Comparison of ENCODE assay signal across 21 cellular contexts in the genomic region with DNA sequence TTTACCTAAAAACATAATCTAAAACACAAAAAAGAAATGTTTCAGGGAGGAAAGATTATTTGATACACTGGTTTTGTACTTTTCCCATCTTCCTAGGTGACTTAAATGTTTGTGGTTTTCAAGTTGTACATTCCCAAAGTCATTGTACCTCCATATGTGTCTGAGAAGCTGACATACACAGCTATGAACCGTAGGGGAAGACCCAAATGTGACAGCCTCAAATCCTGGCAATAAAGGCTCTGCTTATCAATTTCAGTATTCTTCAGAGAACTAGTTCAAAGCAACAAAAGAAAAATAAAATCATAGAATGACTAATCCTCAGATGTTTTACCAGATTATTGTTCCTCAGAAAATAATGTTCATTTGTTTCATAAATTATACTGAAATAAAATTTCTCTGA. TPM values are rescaled to one million over a fixed set of nuclear protein-coding genes. Genes with fewer than 3 reads are reported as not detected.
DNase-seq lines count a peak whose midpoint lies in the region; ATAC-seq, FAIRE-seq and TF ChIP-seq lines count a peak whose summit lies in the region.
"Had no signal": no experiment of that assay in that cellular context is flagged by ENCODE, and none has a peak within 500 bp of the region (broad histone marks: within the 10 kb centered on the region; RNA-seq: fewer than 3 reads in every experiment).

No MANE protein-coding gene starts in this region.

- POLR2A ChIA-PET in CD4-positive, alpha-beta T cell (lab: Charles Lee): no interaction called here

- no peak for FAIRE-seq in frontal cortex (lab: Jason Lieb, UNC)
- FAIRE-seq: GM12891 had no signal

- peaks cover 21% of the 10 kb centered on the region for H3K4me1 Mint-ChIP-seq in activated naive CD4-positive, alpha-beta T cell treated with anti-CD3 and anti-CD28 coated beads for 36 hours (ENCODE audit: low read depth)
- peaks cover 12% of the 10 kb centered on the region for H3K4me1 Mint-ChIP-seq in CD4-positive, alpha-beta T cell (ENCODE audit: low read depth)
- H3K4me1 Mint-ChIP-seq in brain: peaks cover 15% of the 10 kb centered on the region

- no peak for TF ChIP-seq CTCF in CD4-positive, alpha-beta T cell (IDR thresholded peaks at IDR 0.05)
- no peak for TF ChIP-seq CTCF in brain (conservative IDR thresholded peaks at IDR 0.05)

- no peaks in the 10 kb centered on the region for H3K27me3 Mint-ChIP-seq in activated naive CD4-positive, alpha-beta T cell treated with anti-CD3 and anti-CD28 coated beads for 36 hours (ENCODE audit: low read depth)
- H3K27me3 Mint-ChIP-seq in CD4-positive, alpha-beta T cell: no peaks in the 10 kb centered on the region
- H3K27me3 Mint-ChIP-seq in brain: no peaks in the 10 kb centered on the region
- H3K27me3 Mint-ChIP-seq: IgD-negative memory B cell had no signal

- no peaks in the 10 kb centered on the region for H3K9me3 ChIP-seq in CD4-positive, alpha-beta T cell (ENCODE audit: control insufficient read depth, low read length)
- H3K9me3 ChIP-seq: BLaER1 treated with 17β-estradiol and CSF1 and Interleukin-3, amounts not matched to agents 10 nM and 100 nM had no signal

- H3K27ac Mint-ChIP-seq in activated naive CD4-positive, alpha-beta T cell treated with anti-CD3 and anti-CD28 coated beads for 36 hours: no peak overlapping the region
- H3K27ac Mint-ChIP-seq in CD4-positive, alpha-beta T cell: no peak overlapping the region
- no peak overlapping the region for H3K27ac Mint-ChIP-seq in brain
- H3K27ac Mint-ChIP-seq: CD8-positive, alpha-beta T cell; IgD-negative memory B cell had no signal

- no peak for ATAC-seq in CD4-positive, alpha-beta T cell (ENCODE audit: poor library complexity)
- ATAC-seq: CD8-positive, alpha-beta T cell had no signal

- H3K9me3 Mint-ChIP-seq in activated naive CD4-positive, alpha-beta T cell treated with anti-CD3 and anti-CD28 coated beads for 36 hours: no peaks in the 10 kb centered on the region
- H3K9me3 Mint-ChIP-seq in CD4-positive, alpha-beta T cell: no peaks in the 10 kb centered on the region
- H3K9me3 Mint-ChIP-seq in brain: no peaks in the 10 kb centered on the region
- H3K9me3 Mint-ChIP-seq: CD8-positive, alpha-beta T cell; IgD-negative memory B cell had no signal

- no peaks in the 10 kb centered on the region for H3K36me3 Mint-ChIP-seq in activated naive CD4-positive, alpha-beta T cell treated with anti-CD3 and anti-CD28 coated beads for 36 hours (ENCODE audit: low read depth)
- H3K36me3 Mint-ChIP-seq in CD4-positive, alpha-beta T cell (ENCODE audit: low read depth): peaks cover 6% of the 10 kb centered on the region
- peaks cover 24% of the 10 kb centered on the region for H3K36me3 Mint-ChIP-seq in brain

- peak; percentile 36 for DNase-seq in activated CD4-positive, alpha-beta T cell treated with anti-CD3 and anti-CD28 coated beads for 48 hours
- DNase-seq in activated CD4-positive, alpha-beta T cell treated with anti-CD3 and anti-CD28 coated beads, Interleukin-2, amount 50 U/mL, for 48 hours: no peak
- DNase-seq in activated naive CD4-positive, alpha-beta T cell treated with anti-CD3 and anti-CD28 coated beads for 36 hours: peak; percentile 48
- DNase-seq in activated naive CD4-positive, alpha-beta T cell treated with anti-CD3 and anti-CD28 coated beads, Interleukin-2, amount 50 U/mL, for 16 hours: no peak
- DNase-seq in CD4-positive, alpha-beta T cell: no peak
- no peak for DNase-seq in frontal cortex (ENCODE audit: low spot score in 2 of 2)
- DNase-seq: 8988T; CD8-positive, alpha-beta T cell; DND-41; H7; MV-4-11; NCI-H1105 treated with DMSO at 0.1 percent for 48 hours; NCI-H2081; NCI-H2171 treated with DMSO at 0.1 percent for 48 hours; NCI-H446; NCI-H526; OCI-M1 had no signal

- H3K27ac ChIP-seq in CD4-positive, alpha-beta T cell (ENCODE audit: low read depth, low read length): no peak overlapping the region
- H3K27ac ChIP-seq: BLaER1 treated with 17β-estradiol and CSF1 and Interleukin-3, amounts not matched to agents 10 nM and 100 nM had no signal

- no peaks in the 10 kb centered on the region for H3K27me3 ChIP-seq in CD4-positive, alpha-beta T cell (ENCODE audit: control insufficient read depth, insufficient read depth, low read length)
- H3K27me3 ChIP-seq: BLaER1 treated with 17β-estradiol and CSF1 and Interleukin-3, amounts not matched to agents 10 nM and 100 nM had no signal

- CTCF ChIA-PET in activated naive CD4-positive, alpha-beta T cell treated with anti-CD3 and anti-CD28 coated beads for 36 hours (lab: Charles Lee): interaction anchor here (0.8 kb wide), 1 partner anchor 166 kb away, joined by 3 read pairs; no protein-coding TSS in a partner anchor
- CTCF ChIA-PET in CD4-positive, alpha-beta T cell (lab: Charles Lee): no interaction called here

- intact Hi-C loops in activated naive CD4-positive, alpha-beta T cell treated with anti-CD3 and anti-CD28 coated beads for 36 hours (cut with micrococcal nuclease): loop anchor here (1.0 to 10.0 kb wide), 3 partner anchors 12 to 482 kb away; partner anchors contain the start of gene LRPPRC
- intact Hi-C loops in CD4-positive, alpha-beta T cell (cut with DNase I, micrococcal nuclease): loop anchor here in 1 of 2 experiments (10.0 kb wide), 2 partner anchors 182 to 588 kb away; partner anchors contain the start of genes CAMKMT, PREPL and THADA

- no peak overlapping the region for H3K4me3 Mint-ChIP-seq in activated naive CD4-positive, alpha-beta T cell treated with anti-CD3 and anti-CD28 coated beads for 36 hours
- peak overlapping the region; percentile 21 for H3K4me3 Mint-ChIP-seq in CD4-positive, alpha-beta T cell
- peak overlapping the region in 3 of 5 experiments; percentile 46 to 68 (median 68) for H3K4me3 Mint-ChIP-seq in brain
- H3K4me3 Mint-ChIP-seq: CD8-positive, alpha-beta T cell had no signal

RNA-seq across cellular contexts. Expression of gene DYNC2LI1, which starts 2.5 kb away (rescaled TPM):
- 1 to 10 TPM; 8.0 to 8.9 TPM for total RNA-seq in activated naive CD4-positive, alpha-beta T cell treated with anti-CD3 and anti-CD28 coated beads for 36 hours
- 1 to 10 TPM; 2.1 to 2.2 TPM for total RNA-seq in CD4-positive, alpha-beta T cell
- polyA plus RNA-seq in brain (ENCODE audit: insufficient read depth, low read depth, low replicate concordance): 6.0 TPM
- 34.6 TPM for total RNA-seq in frontal cortex

Comparison
In these comparisons a context has a peak if more than half of its experiments do, and no peak if none do; other contexts are left out.
1. DNase-seq: peak in activated CD4-positive, alpha-beta T cell treated with anti-CD3 and anti-CD28 coated beads for 48 hours (single experiment) and activated naive CD4-positive, alpha-beta T cell treated with anti-CD3 and anti-CD28 coated beads for 36 hours (single experiment); none in activated CD4-positive, alpha-beta T cell treated with anti-CD3 and anti-CD28 coated beads, Interleukin-2, amount 50 U/mL, for 48 hours (0 of 2), activated naive CD4-positive, alpha-beta T cell treated with anti-CD3 and anti-CD28 coated beads, Interleukin-2, amount 50 U/mL, for 16 hours (single experiment), CD4-positive, alpha-beta T cell (0 of 10) and frontal cortex (0 of 2).